10 cellular contexts compared by ENCODE assay signal in the genomic region with DNA sequence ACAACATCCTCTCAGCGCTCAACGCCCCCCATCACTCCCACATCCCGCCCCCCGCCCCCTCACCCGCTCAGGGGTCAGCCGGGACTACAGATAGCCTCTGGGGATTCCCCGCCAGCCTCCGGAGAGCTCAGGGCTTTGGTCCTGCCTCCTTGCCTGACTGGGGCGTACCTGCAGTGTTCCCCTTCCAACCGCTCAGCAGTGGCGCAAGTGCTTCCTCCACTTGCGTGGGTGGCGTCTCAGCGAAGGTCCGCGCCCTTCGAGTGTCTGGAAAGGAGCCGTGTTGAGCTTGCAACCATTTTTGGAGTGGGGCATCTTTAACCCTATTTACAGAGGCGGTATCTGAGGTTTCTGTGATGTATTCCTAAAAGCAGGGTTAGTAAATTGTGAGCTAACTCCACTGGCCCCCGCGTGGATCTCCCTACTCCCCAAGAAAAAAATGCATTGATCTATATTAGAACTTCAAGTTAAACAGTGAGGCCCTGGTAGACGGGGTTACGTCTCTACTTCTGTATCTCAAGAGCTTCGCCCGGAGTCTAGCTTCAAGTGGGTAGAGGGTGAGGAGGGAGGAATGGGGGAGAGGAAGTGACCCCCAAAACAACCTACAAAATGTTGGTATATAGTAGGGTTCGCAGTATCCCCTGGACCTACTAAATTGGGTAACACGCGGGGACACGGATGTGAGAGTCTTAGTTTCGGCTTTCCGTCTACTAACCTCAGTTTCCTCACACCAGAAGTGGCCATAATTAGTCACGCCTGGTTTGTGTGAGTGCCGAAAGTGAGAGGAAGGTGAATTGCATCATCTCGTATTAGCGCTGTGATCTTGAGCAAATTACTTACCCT. TPM values are rescaled to one million over a fixed set of nuclear protein-coding genes. Genes with fewer than 3 reads are reported as not detected.
DNase-seq lines count a peak whose midpoint lies in the region; ATAC-seq and TF ChIP-seq lines count a peak whose summit lies in the region.
"Had no signal": no experiment of that assay in that cellular context is flagged by ENCODE, and none has a peak within 500 bp of the region (broad histone marks: within the 10 kb centered on the region; RNA-seq: fewer than 3 reads in every experiment).

No MANE protein-coding gene starts in this region.

- no peaks in the 10 kb centered on the region for H3F3A ChIP-seq in PC-9 (ENCODE audit: insufficient read depth, low read depth)

- BruUV-seq in PC-9 (replicated peaks; lab: Mats Ljungman, UMichigan): no TSS peak

- intact Hi-C loops in PC-9 (cut with micrococcal nuclease; ENCODE audit: unreplicated experiment): no loop called here

- H3K4me1 Mint-ChIP-seq in WTC11: peaks cover 72% of the 10 kb centered on the region

- ATAC-seq in GM19372 (IDR thresholded peaks at IDR 0.05; ENCODE audit: low read depth, unreplicated experiment) (peak; percentile 61), HG03159 (IDR thresholded peaks at IDR 0.05; ENCODE audit: unreplicated experiment) (peak; percentile 73), WTC11 (no peak)
- peak; percentile 63 for ATAC-seq in stimulated activated naive CD8-positive, alpha-beta T cell treated with anti-CD3 and anti-CD28 coated beads, Interleukin-15, Interleukin-2, amounts not matched to agents 100 U/mL and 50 U/mL, for 24 hours

- peaks cover 100% of the 10 kb centered on the region for H3K27me3 Mint-ChIP-seq in WTC11 (ENCODE audit: low read depth)

- no peaks in the 10 kb centered on the region for H3K9me3 ChIP-seq in PC-9 (ENCODE audit: insufficient read depth, low read depth)

- CTCF ChIA-PET in WTC11 (lab: Charles Lee) (interaction anchor here (0.6 to 5.8 kb wide), 5 partner anchors 13 to 267 kb away, joined by 3 to 55 read pairs (median 5); no protein-coding TSS in a partner anchor), PC-9 (lab: Charles Lee) (no interaction called here)

- peaks cover 11% of the 10 kb centered on the region for H3K36me3 Mint-ChIP-seq in WTC11
- H3K36me3 Mint-ChIP-seq: brain had no signal

- H3K27ac ChIP-seq in PC-9: no peak overlapping the region

- no peak overlapping the region for H3K27ac Mint-ChIP-seq in WTC11
- H3K27ac Mint-ChIP-seq: brain had no signal

- POLR2A ChIA-PET in WTC11 (lab: Charles Lee): no interaction called here
- POLR2A ChIA-PET in PC-9 (lab: Charles Lee; ENCODE audit: unreplicated experiment): no interaction called here

- H3K27me3 ChIP-seq in PC-9 (ENCODE audit: insufficient read depth, low read depth): no peaks in the 10 kb centered on the region

- peak overlapping the region; percentile 50 for H3K4me3 Mint-ChIP-seq in WTC11
- H3K4me3 Mint-ChIP-seq: neural crest cell had no signal

- H3K9me2 ChIP-seq in PC-9 (ENCODE audit: insufficient read depth): no peaks in the 10 kb centered on the region

- H3K9me3 Mint-ChIP-seq in WTC11: peaks cover 10% of the 10 kb centered on the region
- H3K9me3 Mint-ChIP-seq: neural crest cell had no signal

- H3K36me3 ChIP-seq in PC-9 (ENCODE audit: low read depth): no peaks in the 10 kb centered on the region

- no peak overlapping the region for H2AFZ ChIP-seq in PC-9

- H3K4me2 ChIP-seq in PC-9: no peak overlapping the region

- DNase-seq in GM03348 (ENCODE audit: low spot score): peak; percentile 7
- DNase-seq in WTC11 (ENCODE audit: low spot score): no peak
- DNase-seq in stimulated activated naive CD8-positive, alpha-beta T cell treated with anti-CD3 and anti-CD28 coated beads, Interleukin-15, Interleukin-2, amounts not matched to agents 100 U/mL and 50 U/mL, for 24 hours: no peak
- no peak for DNase-seq in NCI-H524 treated with DMSO at 0.1 percent for 48 hours (lab: John Stamatoyannopoulos, UW)
- no peak for DNase-seq in dedifferentiated amniotic fluid mesenchymal stem cell (ENCODE audit: extremely low spot score)
- no peak for DNase-seq in PC-9

- TF ChIP-seq CTCF in WTC11 (IDR thresholded peaks at IDR 0.05) (no peak), PC-9 (conservative IDR thresholded peaks at IDR 0.05) (no peak)

- no peaks in the 10 kb centered on the region for H3K4me1 ChIP-seq in PC-9 (replicated peaks; ENCODE audit: insufficient read depth)

- no peaks in the 10 kb centered on the region for H3K79me2 ChIP-seq in PC-9 (ENCODE audit: low read depth)

- no peak overlapping the region for H3K4me3 ChIP-seq in PC-9

- H4K20me1 ChIP-seq in PC-9 (ENCODE audit: insufficient read depth): no peaks in the 10 kb centered on the region

TF ChIP-seq in WTC11, 78 proteins besides CTCF, POLR2A, EP300 and RAD21 (continues in another document):
- TF ChIP-seq ZNF416 (CRISPR knock-in tag; IDR thresholded peaks at IDR 0.05): no peak
- no peak for TF ChIP-seq GABPB1 (CRISPR knock-in tag; IDR thresholded peaks at IDR 0.05)
- TF ChIP-seq, protein P1, sequence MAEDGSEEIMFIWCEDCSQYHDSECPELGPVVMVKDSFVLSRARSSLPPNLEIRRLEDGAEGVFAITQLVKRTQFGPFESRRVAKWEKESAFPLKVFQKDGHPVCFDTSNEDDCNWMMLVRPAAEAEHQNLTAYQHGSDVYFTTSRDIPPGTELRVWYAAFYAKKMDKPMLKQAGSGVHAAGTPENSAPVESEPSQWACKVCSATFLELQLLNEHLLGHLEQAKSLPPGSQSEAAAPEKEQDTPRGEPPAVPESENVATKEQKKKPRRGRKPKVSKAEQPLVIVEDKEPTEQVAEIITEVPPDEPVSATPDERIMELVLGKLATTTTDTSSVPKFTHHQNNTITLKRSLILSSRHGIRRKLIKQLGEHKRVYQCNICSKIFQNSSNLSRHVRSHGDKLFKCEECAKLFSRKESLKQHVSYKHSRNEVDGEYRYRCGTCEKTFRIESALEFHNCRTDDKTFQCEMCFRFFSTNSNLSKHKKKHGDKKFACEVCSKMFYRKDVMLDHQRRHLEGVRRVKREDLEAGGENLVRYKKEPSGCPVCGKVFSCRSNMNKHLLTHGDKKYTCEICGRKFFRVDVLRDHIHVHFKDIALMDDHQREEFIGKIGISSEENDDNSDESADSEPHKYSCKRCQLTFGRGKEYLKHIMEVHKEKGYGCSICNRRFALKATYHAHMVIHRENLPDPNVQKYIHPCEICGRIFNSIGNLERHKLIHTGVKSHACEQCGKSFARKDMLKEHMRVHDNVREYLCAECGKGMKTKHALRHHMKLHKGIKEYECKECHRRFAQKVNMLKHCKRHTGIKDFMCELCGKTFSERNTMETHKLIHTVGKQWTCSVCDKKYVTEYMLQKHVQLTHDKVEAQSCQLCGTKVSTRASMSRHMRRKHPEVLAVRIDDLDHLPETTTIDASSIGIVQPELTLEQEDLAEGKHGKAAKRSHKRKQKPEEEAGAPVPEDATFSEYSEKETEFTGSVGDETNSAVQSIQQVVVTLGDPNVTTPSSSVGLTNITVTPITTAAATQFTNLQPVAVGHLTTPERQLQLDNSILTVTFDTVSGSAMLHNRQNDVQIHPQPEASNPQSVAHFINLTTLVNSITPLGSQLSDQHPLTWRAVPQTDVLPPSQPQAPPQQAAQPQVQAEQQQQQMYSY (CRISPR knock-in tag; IDR thresholded peaks at IDR 0.05): no peak
- TF ChIP-seq, protein P2, sequence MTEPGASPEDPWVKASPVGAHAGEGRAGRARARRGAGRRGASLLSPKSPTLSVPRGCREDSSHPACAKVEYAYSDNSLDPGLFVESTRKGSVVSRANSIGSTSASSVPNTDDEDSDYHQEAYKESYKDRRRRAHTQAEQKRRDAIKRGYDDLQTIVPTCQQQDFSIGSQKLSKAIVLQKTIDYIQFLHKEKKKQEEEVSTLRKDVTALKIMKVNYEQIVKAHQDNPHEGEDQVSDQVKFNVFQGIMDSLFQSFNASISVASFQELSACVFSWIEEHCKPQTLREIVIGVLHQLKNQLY (CRISPR knock-in tag; IDR thresholded peaks at IDR 0.05): no peak
- TF ChIP-seq, protein P3, sequence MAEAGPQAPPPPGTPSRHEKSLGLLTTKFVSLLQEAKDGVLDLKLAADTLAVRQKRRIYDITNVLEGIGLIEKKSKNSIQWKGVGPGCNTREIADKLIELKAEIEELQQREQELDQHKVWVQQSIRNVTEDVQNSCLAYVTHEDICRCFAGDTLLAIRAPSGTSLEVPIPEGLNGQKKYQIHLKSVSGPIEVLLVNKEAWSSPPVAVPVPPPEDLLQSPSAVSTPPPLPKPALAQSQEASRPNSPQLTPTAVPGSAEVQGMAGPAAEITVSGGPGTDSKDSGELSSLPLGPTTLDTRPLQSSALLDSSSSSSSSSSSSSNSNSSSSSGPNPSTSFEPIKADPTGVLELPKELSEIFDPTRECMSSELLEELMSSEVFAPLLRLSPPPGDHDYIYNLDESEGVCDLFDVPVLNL (CRISPR knock-in tag; IDR thresholded peaks at IDR 0.05; ENCODE audit: borderline replicate concordance, low read depth): no peak
- TF ChIP-seq, protein P4, sequence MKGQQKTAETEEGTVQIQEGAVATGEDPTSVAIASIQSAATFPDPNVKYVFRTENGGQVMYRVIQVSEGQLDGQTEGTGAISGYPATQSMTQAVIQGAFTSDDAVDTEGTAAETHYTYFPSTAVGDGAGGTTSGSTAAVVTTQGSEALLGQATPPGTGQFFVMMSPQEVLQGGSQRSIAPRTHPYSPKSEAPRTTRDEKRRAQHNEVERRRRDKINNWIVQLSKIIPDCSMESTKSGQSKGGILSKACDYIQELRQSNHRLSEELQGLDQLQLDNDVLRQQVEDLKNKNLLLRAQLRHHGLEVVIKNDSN (CRISPR knock-in tag; IDR thresholded peaks at IDR 0.05): no peak
- no peak for TF ChIP-seq JAZF1 (CRISPR knock-in tag; IDR thresholded peaks at IDR 0.05)
- TF ChIP-seq, protein P5, sequence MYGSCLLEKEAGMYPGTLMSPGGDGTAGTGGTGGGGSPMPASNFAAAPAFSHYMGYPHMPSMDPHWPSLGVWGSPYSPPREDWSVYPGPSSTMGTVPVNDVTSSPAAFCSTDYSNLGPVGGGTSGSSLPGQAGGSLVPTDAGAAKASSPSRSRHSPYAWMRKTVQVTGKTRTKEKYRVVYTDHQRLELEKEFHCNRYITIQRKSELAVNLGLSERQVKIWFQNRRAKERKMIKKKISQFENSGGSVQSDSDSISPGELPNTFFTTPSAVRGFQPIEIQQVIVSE (CRISPR knock-in tag; IDR thresholded peaks at IDR 0.05; ENCODE audit: borderline replicate concordance): no peak

RNA-seq across cellular contexts. Expression of a gene that starts 16.1 kb away (rescaled TPM):
- total RNA-seq in WTC11 (2021) (0.07 TPM in 1 of 3 replicates, not detected in the others), PC-9 (2021) (not detected in 2 replicates)

RNA-seq across cellular contexts. Expression of a gene that starts 44.1 kb away (rescaled TPM):
- 17.1 to 18.4 TPM (median 17.4 TPM) in 3 replicates for total RNA-seq in WTC11 (2021)
- total RNA-seq in PC-9 (2021): 15.8 and 17.5 TPM in 2 replicates
